ENCODE assay signal across 8 cellular contexts in genomic region chr3:4978259-4978965, GRCh38. TPM values are rescaled to one million over a fixed set of nuclear protein-coding genes. Genes with fewer than 3 reads are reported as not detected.
DNase-seq lines count a peak whose midpoint lies in the region; ATAC-seq and TF ChIP-seq lines count a peak whose summit lies in the region.

No MANE protein-coding gene starts in this region.

- peak overlapping the region; percentile 96 for H3K27ac Mint-ChIP-seq in CD8-positive, alpha-beta T cell

- no peaks in the 10 kb centered on the region for H3K9me3 ChIP-seq in CD8-positive, alpha-beta T cell (ENCODE audit: low read length)

- ATAC-seq in CD8-positive, alpha-beta T cell: peak; percentile 43
- ATAC-seq in GM19372 (IDR thresholded peaks at IDR 0.05; ENCODE audit: low read depth, unreplicated experiment) (peak; percentile 38), HG03469 (IDR thresholded peaks at IDR 0.05; ENCODE audit: unreplicated experiment) (peak; percentile 29)

- no peaks in the 10 kb centered on the region for H3K9me3 Mint-ChIP-seq in CD8-positive, alpha-beta T cell

- CTCF ChIA-PET in CD8-positive, alpha-beta T cell (lab: Charles Lee): interaction anchor here (0.7 to 5.1 kb wide), 8 partner anchors 9 to 267 kb away, joined by 3 to 47 read pairs (median 10); no protein-coding TSS in a partner anchor

- H3K27ac ChIP-seq in CD8-positive, alpha-beta T cell (ENCODE audit: low read depth, low read length): peak overlapping the region; percentile 70
- peak overlapping the region; percentile 98 for H3K27ac ChIP-seq in epithelial cell of prostate

- H3K27me3 ChIP-seq in CD8-positive, alpha-beta T cell (ENCODE audit: insufficient read depth, low read length): no peaks in the 10 kb centered on the region

- H3K36me3 ChIP-seq in CD8-positive, alpha-beta T cell (ENCODE audit: insufficient read depth, low read length): peaks cover 6% of the 10 kb centered on the region

- H3K27me3 Mint-ChIP-seq in CD8-positive, alpha-beta T cell (ENCODE audit: low read depth): no peaks in the 10 kb centered on the region

- no peak for TF ChIP-seq CTCF in CD8-positive, alpha-beta T cell (IDR thresholded peaks at IDR 0.05)

- H3K4me3 ChIP-seq in CD8-positive, alpha-beta T cell (ENCODE audit: low read depth, low read length): peak overlapping the region; percentile 71

- H3K4me1 ChIP-seq in CD8-positive, alpha-beta T cell (ENCODE audit: insufficient read depth, low read length): peaks cover 46% of the 10 kb centered on the region

- intact Hi-C loops in CD8-positive, alpha-beta T cell (cut with DNase I, micrococcal nuclease): loop anchor here (5.0 to 10.0 kb wide), 4 partner anchors 46 to 486 kb away; partner anchors contain the start of genes EDEM1 (in 1 of the 2) and ITPR1 (in 1 of the 2)

- peaks cover 26% of the 10 kb centered on the region for H3K36me3 Mint-ChIP-seq in CD8-positive, alpha-beta T cell

- H3K4me1 Mint-ChIP-seq in CD8-positive, alpha-beta T cell (ENCODE audit: low read depth): peaks cover 48% of the 10 kb centered on the region

- peak; percentile 52 to 78 (median 67) for DNase-seq in CD8-positive, alpha-beta T cell
- peak; percentile 93 for DNase-seq in NOMO-1 treated with DMSO at 0.1 percent for 48 hours (lab: John Stamatoyannopoulos, UW; ENCODE audit: unreplicated experiment)
- peak; percentile 93 for DNase-seq in activated T-cell treated with anti-CD3 and anti-CD28 coated beads for 48 hours (ENCODE audit: low read depth)
- peak; percentile 96 for DNase-seq in epithelial cell of prostate (ENCODE audit: low read depth, low spot score)
- peak; percentile 97 for DNase-seq in mucosa of gallbladder (ENCODE audit: low spot score)
- peak; percentile 39 to 57 for DNase-seq in stimulated activated CD8-positive, alpha-beta memory T cell treated with anti-CD3 and anti-CD28 coated beads, Interleukin-4, amount 100 ng/mL, for 4 hours (ENCODE audit: low read depth in 2 of 2, low spot score in 1 of 2)

- H3K4me3 Mint-ChIP-seq in CD8-positive, alpha-beta T cell: peak overlapping the region; percentile 97

- POLR2A ChIA-PET in CD8-positive, alpha-beta T cell (lab: Charles Lee): interaction anchor here (0.5 to 2.9 kb wide), 11 partner anchors 9 to 157 kb away, joined by 3 to 20 read pairs (median 6); no protein-coding TSS in a partner anchor

RNA-seq across cellular contexts. Expression of gene BHLHE40, which starts 0.8 kb away (rescaled TPM):
- 100 to 1,000 TPM; 246 to 253 TPM for total RNA-seq in CD8-positive, alpha-beta T cell
- total RNA-seq in mucosa of gallbladder: 56.5 TPM

Comparison
In these comparisons a context has a peak if more than half of its experiments do, and no peak if none do; other contexts are left out.
1. Peak in every context shown above with its lines: DNase-seq, ATAC-seq, H3K4me3 ChIP-seq and H3K27ac ChIP-seq.